ENCODE assay signal across 1 cellular context in the genomic region with DNA sequence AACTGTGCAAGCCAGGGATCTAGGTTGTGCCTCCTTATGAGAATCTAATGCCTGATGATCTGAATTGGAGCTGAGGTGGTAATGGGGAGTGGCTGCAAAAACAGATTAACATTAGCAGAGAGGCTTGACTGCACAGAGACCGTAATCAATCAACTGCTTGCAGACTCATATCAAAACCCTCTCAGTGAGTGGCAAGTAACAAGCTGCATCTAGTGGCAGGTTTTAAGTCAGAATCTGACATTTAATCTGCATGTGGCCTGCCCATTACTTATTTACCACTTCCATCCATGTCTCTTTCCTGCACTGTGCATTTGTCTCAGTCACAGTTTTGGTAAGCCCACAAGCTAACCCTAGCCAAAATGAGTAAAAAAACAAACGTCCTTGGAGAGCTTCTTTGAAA.
TF ChIP-seq lines count a peak whose summit lies in the region.

No MANE protein-coding gene starts in this region.

TF ChIP-seq in IMR-90, 13 proteins besides CTCF, POLR2A, EP300 and RAD21 (continued from another document):
- no peak for TF ChIP-seq MAZ (IDR thresholded peaks at IDR 0.05; ENCODE audit: borderline replicate concordance, low read depth, low read length)
- no peak for TF ChIP-seq FOS (IDR thresholded peaks at IDR 0.05; ENCODE audit: low read depth, low read length)
- no peak for TF ChIP-seq CHD1 (IDR thresholded peaks at IDR 0.05; ENCODE audit: low read depth, low read length)
- TF ChIP-seq RCOR1 (IDR thresholded peaks at IDR 0.05; ENCODE audit: insufficient replicate concordance, low read length) = no peak
- TF ChIP-seq SMC3 (IDR thresholded peaks at IDR 0.05; ENCODE audit: low read depth, low read length) = no peak
- TF ChIP-seq, protein P1, sequence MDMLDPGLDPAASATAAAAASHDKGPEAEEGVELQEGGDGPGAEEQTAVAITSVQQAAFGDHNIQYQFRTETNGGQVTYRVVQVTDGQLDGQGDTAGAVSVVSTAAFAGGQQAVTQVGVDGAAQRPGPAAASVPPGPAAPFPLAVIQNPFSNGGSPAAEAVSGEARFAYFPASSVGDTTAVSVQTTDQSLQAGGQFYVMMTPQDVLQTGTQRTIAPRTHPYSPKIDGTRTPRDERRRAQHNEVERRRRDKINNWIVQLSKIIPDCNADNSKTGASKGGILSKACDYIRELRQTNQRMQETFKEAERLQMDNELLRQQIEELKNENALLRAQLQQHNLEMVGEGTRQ (IDR thresholded peaks at IDR 0.05; ENCODE audit: low read depth, low read length) = no peak
